ENCODE assay signal across 23 cellular contexts in the genomic region with DNA sequence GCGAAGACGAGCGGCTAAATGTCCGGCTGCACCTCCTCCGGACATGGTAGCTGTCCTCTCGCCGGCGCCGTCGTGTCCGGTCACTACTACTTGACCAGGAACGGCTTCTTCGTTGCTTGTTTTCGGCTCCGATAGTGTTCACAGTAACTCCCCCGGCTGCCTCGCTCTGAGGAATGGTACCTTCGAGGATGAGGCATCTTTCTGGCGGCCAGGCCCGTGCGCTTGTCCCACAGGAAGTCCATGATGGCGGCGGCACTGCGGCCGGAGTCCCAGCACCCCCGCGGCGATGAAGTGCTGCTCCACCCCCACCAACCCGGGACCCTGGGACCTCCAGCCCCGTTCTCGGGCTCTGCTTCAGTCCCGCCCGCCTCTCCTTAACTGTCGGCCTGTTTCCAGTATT.
"Had no signal": no experiment of that assay in that cellular context is flagged by ENCODE, and none has a peak within 500 bp of the region (broad histone marks: within the 10 kb centered on the region; RNA-seq: fewer than 3 reads in every experiment).

No MANE protein-coding gene starts in this region.

- H3K36me3 ChIP-seq: colonic mucosa, esophagus squamous epithelium, gastrocnemius medialis, heart left ventricle, left lung, lower lobe of right lung had no signal

- H3K9me3 ChIP-seq: colonic mucosa, esophagus squamous epithelium, gastrocnemius medialis, heart left ventricle, left lung, lower lobe of right lung, mucosa of descending colon had no signal

- H3K27ac ChIP-seq: colonic mucosa, epithelial cell of prostate, esophagus squamous epithelium, gastrocnemius medialis, heart left ventricle, hepatocyte, left lung, lower lobe of right lung had no signal

- H3K4me3 ChIP-seq: colonic mucosa, esophagus squamous epithelium, gastrocnemius medialis, heart left ventricle, hepatocyte, left lung, lower lobe of right lung, mucosa of descending colon had no signal

- FAIRE-seq: endometrium had no signal

- H3K4me2 ChIP-seq: hepatocyte had no signal

- H3K4me1 ChIP-seq: colonic mucosa, esophagus squamous epithelium, gastrocnemius medialis, heart left ventricle, left lung, lower lobe of right lung had no signal

- ATAC-seq: effector memory CD8-positive, alpha-beta T cell; esophagus mucosa; gastrocnemius medialis; heart left ventricle; left cardiac atrium; left lung; left ventricle myocardium superior; lower lobe of right lung; mucosa of descending colon had no signal

- DNase-seq: colonic mucosa; cortex of kidney; effector CD8-positive, alpha-beta T cell; effector memory CD8-positive, alpha-beta T cell; endodermal cell; erythroblast; esophagus squamous epithelium; foreskin fibroblast; foreskin melanocyte; gastrocnemius medialis; heart left ventricle; immature natural killer cell; islet precursor cell; left cardiac atrium; left lung; left ventricle myocardium superior; lower lobe of right lung; mesenchymal stem cell; mucosa of descending colon had no signal

- H3K27me3 ChIP-seq: colonic mucosa, esophagus squamous epithelium, gastrocnemius medialis, heart left ventricle, hepatocyte, left lung had no signal

- H3K79me2 ChIP-seq: hepatocyte had no signal

- H2AFZ ChIP-seq: hepatocyte had no signal
